In genomic region chr5:64165500-64166200, GRCh38 we compare ENCODE assay signal across 9 cellular contexts. TPM values are rescaled to one million over a fixed set of nuclear protein-coding genes. Genes with fewer than 3 reads are reported as not detected.
A peak's percentile ranks its signal among the peaks of the same experiment; 100 is the strongest.
DNase-seq lines count a peak whose midpoint lies in the region; TF ChIP-seq lines count a peak whose summit lies in the region.
"Had no signal": no experiment of that assay in that cellular context is flagged by ENCODE, and none has a peak within 500 bp of the region (broad histone marks: within the 10 kb centered on the region; RNA-seq: fewer than 3 reads in every experiment).

RNF180 (plus strand) TSS chr5:64165843; CDS start chr5:64200808, 34,965 bp downstream.

- H3K9ac ChIP-seq in smooth muscle cell (ENCODE audit: low read depth), result peak within 1 kb of the TSS; percentile 50
- H3K9ac ChIP-seq: BLaER1 treated with 17β-estradiol and CSF1 and Interleukin-3, amounts not matched to agents 10 nM and 100 nM had no signal

- in situ Hi-C loops in HAP-1 (cut with MboI; ENCODE audit: low sequenced_read_pairs), result no loop called here

- peaks cover 6% of the 10 kb centered on the region for H3K79me2 ChIP-seq in smooth muscle cell (ENCODE audit: low read depth)

- no peaks in the 10 kb centered on the region for H3K36me3 ChIP-seq in smooth muscle cell (ENCODE audit: low read depth)
- no peaks in the 10 kb centered on the region for H3K36me3 ChIP-seq in HAP-1 (replicated peaks)
- H3K36me3 ChIP-seq: BLaER1 treated with 17β-estradiol and CSF1 and Interleukin-3, amounts not matched to agents 10 nM and 100 nM had no signal

- no peaks in the 10 kb centered on the region for H3F3A ChIP-seq in smooth muscle cell (ENCODE audit: low read depth)

- under 1% methylated on average over 72 of the region's 88 CpGs for WGBS in smooth muscle cell (ENCODE audit: low lambda C conversion rate)

- TF ChIP-seq CTCF in LNCaP clone FGC (IDR thresholded peaks at IDR 0.05; ENCODE audit: control insufficient read depth, extremely low read depth, insufficient read depth) (no peak), smooth muscle cell (IDR thresholded peaks at IDR 0.05; ENCODE audit: borderline replicate concordance, insufficient read depth, poor library complexity, severe bottlenecking) (no peak)

- H3K27me3 ChIP-seq in smooth muscle cell (ENCODE audit: low read depth) (peaks cover 16% of the 10 kb centered on the region), HAP-1 (ENCODE audit: low read depth) (peaks cover 15% of the 10 kb centered on the region)
- H3K27me3 ChIP-seq: BLaER1 treated with 17β-estradiol and CSF1 and Interleukin-3, amounts not matched to agents 10 nM and 100 nM had no signal

- DNase-seq in NCI-H2171 (lab: John Stamatoyannopoulos, UW) (peak; percentile 8), NCI-H2171 treated with DMSO at 0.1 percent for 48 hours (lab: John Stamatoyannopoulos, UW) (no peak), LNCaP clone FGC (ENCODE audit: low read depth) (no peak), cerebellum (ENCODE audit: low spot score) (peak; percentile 55), kidney tubule cell (ENCODE audit: low spot score) (peak; percentile 66), smooth muscle cell (lab: John Stamatoyannopoulos, UW; ENCODE audit: unreplicated experiment) (peak; percentile 8), HAP-1 (ENCODE audit: low spot score in 2 of 2) (no peak)
- DNase-seq in stimulated activated CD4-positive, alpha-beta T cell treated with anti-CD3 and anti-CD28 coated beads, Interleukin-4, amount 100 ng/mL, for 1 hour, result no peak

- H4K20me1 ChIP-seq in smooth muscle cell (ENCODE audit: low read depth), result no peaks in the 10 kb centered on the region
- H4K20me1 ChIP-seq: BLaER1 treated with 17β-estradiol and CSF1 and Interleukin-3, amounts not matched to agents 10 nM and 100 nM had no signal

- no peak within 1 kb of the TSS for H3K27ac ChIP-seq in smooth muscle cell (ENCODE audit: low read depth)
- H3K27ac ChIP-seq: BLaER1 treated with 17β-estradiol and CSF1 and Interleukin-3, amounts not matched to agents 10 nM and 100 nM had no signal

- H3K4me3 ChIP-seq in LNCaP clone FGC (ENCODE audit: low read depth, low read length) (peak within 1 kb of the TSS; percentile 59), smooth muscle cell (peak within 1 kb of the TSS; percentile 71), HAP-1 (no peak within 1 kb of the TSS)
- H3K4me3 ChIP-seq: BLaER1 treated with 17β-estradiol and CSF1 and Interleukin-3, amounts not matched to agents 10 nM and 100 nM had no signal

- H3K9me3 ChIP-seq in smooth muscle cell (replicated peaks; ENCODE audit: low read depth), result no peaks in the 10 kb centered on the region
- no peaks in the 10 kb centered on the region for H3K9me3 ChIP-seq in HAP-1

- peak within 1 kb of the TSS; percentile 89 for H2AFZ ChIP-seq in smooth muscle cell (ENCODE audit: low read depth)

- peak within 1 kb of the TSS; percentile 93 for H3K4me2 ChIP-seq in smooth muscle cell
- H3K4me2 ChIP-seq: BLaER1 treated with 17β-estradiol and CSF1 and Interleukin-3, amounts not matched to agents 10 nM and 100 nM had no signal

- H3K4me1 ChIP-seq in smooth muscle cell (ENCODE audit: low read depth), result peaks cover 7% of the 10 kb centered on the region
- H3K4me1 ChIP-seq in HAP-1, result no peaks in the 10 kb centered on the region

RNA-seq across cellular contexts. Expression of gene RNF180, which starts in this region (rescaled TPM):
- 55.3 TPM for total RNA-seq in cerebellum
- total RNA-seq in smooth muscle cell, result 3.8 and 8.3 TPM in 2 replicates
- polyA plus RNA-seq in smooth muscle cell, result 1.4 and 3.0 TPM in 2 replicates

Comparison
In these comparisons a context has a peak if more than half of its experiments do, and no peak if none do; other contexts are left out.
1. DNase-seq: peak in NCI-H2171 (single experiment), cerebellum (single experiment), kidney tubule cell (single experiment) and smooth muscle cell (single experiment); none in NCI-H2171 treated with DMSO at 0.1 percent for 48 hours (single experiment), LNCaP clone FGC (single experiment), HAP-1 (0 of 2) and stimulated activated CD4-positive, alpha-beta T cell treated with anti-CD3 and anti-CD28 coated beads, Interleukin-4, amount 100 ng/mL, for 1 hour (single experiment).